9 cellular contexts compared by ENCODE assay signal in genomic region chr7:90749774-90750173, GRCh38.
DNase-seq lines count a peak whose midpoint lies in the region; ATAC-seq and TF ChIP-seq lines count a peak whose summit lies in the region.
"Had no signal": no experiment of that assay in that cellular context is flagged by ENCODE, and none has a peak within 500 bp of the region (broad histone marks: within the 10 kb centered on the region; RNA-seq: fewer than 3 reads in every experiment).

No MANE protein-coding gene starts in this region.

- DNase-seq in GM13977 (ENCODE audit: low spot score): peak; percentile 33
- no peak for DNase-seq in HCT116 (ENCODE audit: low read depth, low spot score)
- peak; percentile 77 for DNase-seq in OCI-LY7 (ENCODE audit: low spot score)
- no peak for DNase-seq in left colon
- DNase-seq in SJCRH30: no peak
- DNase-seq in stimulated activated CD4-positive, alpha-beta T cell treated with anti-CD3 and anti-CD28 coated beads, Interleukin-4, amount 100 ng/mL, for 4 hours: no peak
- no peak for DNase-seq in stimulated activated effector memory CD8-positive, alpha-beta T cell treated with anti-CD3 and anti-CD28 coated beads, Interleukin-12 subunit alpha, Interleukin-12 subunit beta, amount 100 ng/mL, for 72 hours (ENCODE audit: low spot score in 2 of 2)
- DNase-seq: upper lobe of left lung had no signal

- H3K9me3 Mint-ChIP-seq in stimulated activated effector memory CD8-positive, alpha-beta T cell treated with anti-CD3 and anti-CD28 coated beads, Interleukin-12 subunit alpha, Interleukin-12 subunit beta, amount 100 ng/mL, for 72 hours: peaks cover 21% of the 10 kb centered on the region

- no peaks in the 10 kb centered on the region for H3K4me1 Mint-ChIP-seq in stimulated activated effector memory CD8-positive, alpha-beta T cell treated with anti-CD3 and anti-CD28 coated beads, Interleukin-12 subunit alpha, Interleukin-12 subunit beta, amount 100 ng/mL, for 72 hours

- H4K20me1 ChIP-seq in HCT116 (ENCODE audit: insufficient read depth) (no peaks in the 10 kb centered on the region), OCI-LY7 (ENCODE audit: insufficient read depth, low read length) (no peaks in the 10 kb centered on the region)

- TF ChIP-seq POLR2A in HCT116 (IDR thresholded peaks at IDR 0.05; ENCODE audit: borderline replicate concordance, extremely low read depth, insufficient read depth, insufficient read length): no peak

- H3K9ac ChIP-seq in HCT116 (ENCODE audit: low read length): no peak overlapping the region

- H3K36me3 Mint-ChIP-seq in stimulated activated effector memory CD8-positive, alpha-beta T cell treated with anti-CD3 and anti-CD28 coated beads, Interleukin-12 subunit alpha, Interleukin-12 subunit beta, amount 100 ng/mL, for 72 hours: no peaks in the 10 kb centered on the region

- no peaks in the 10 kb centered on the region for H3K9me2 ChIP-seq in HCT116 (ENCODE audit: insufficient read depth)
- no peaks in the 10 kb centered on the region for H3K9me2 ChIP-seq in OCI-LY7 (ENCODE audit: insufficient read depth, low read length)

- RAD21 ChIA-PET in HCT116 (lab: Charles Lee; ENCODE audit: low non-redundant PET in 1 of 2, low total read pairs in 2 of 2, uncharacterized antibody in 2 of 2, unreplicated experiment in 2 of 2): interaction anchor here in 1 of 2 experiments (0.6 to 0.7 kb wide), 2 partner anchors 42 to 1208 kb away, joined by 3 read pairs; no protein-coding TSS in a partner anchor

- H2AFZ ChIP-seq in HCT116 (ENCODE audit: low read depth, low read length, poor library complexity, severe bottlenecking) (no peak overlapping the region), OCI-LY7 (ENCODE audit: low read length) (no peak overlapping the region)

- peak; percentile 13; the same call in 1 of the 2 replicates for TF ChIP-seq RAD21 in HCT116 (IDR thresholded peaks at IDR 0.05; ENCODE audit: low read depth)

- H3K4me3 ChIP-seq in HCT116 (replicated peaks in 1 of 2; ENCODE audit: low read depth in 1 of 2, low read length in 2 of 2): no peak overlapping the region
- H3K4me3 ChIP-seq in OCI-LY7 (ENCODE audit: low read depth, low read length, poor library complexity, severe bottlenecking): no peak overlapping the region
- no peak overlapping the region for H3K4me3 ChIP-seq in SJCRH30
- H3K4me3 ChIP-seq: upper lobe of left lung had no signal

- ATAC-seq in HCT116 (peak; percentile 74; the same call in 1 of the 2 replicates), left colon (peak; percentile 56), GM21717 (IDR thresholded peaks at IDR 0.05; ENCODE audit: unreplicated experiment) (no peak)
- ATAC-seq in stimulated activated effector memory CD8-positive, alpha-beta T cell treated with anti-CD3 and anti-CD28 coated beads, Interleukin-12 subunit alpha, Interleukin-12 subunit beta, amount 100 ng/mL, for 72 hours: no peak

- H3K9me3 ChIP-seq in HCT116 (ENCODE audit: control insufficient read depth in 1 of 2, insufficient read depth in 1 of 2, low read depth in 1 of 2, low read length in 2 of 2) (no peaks in the 10 kb centered on the region), OCI-LY7 (ENCODE audit: low read length) (peaks cover 26% of the 10 kb centered on the region; the same call in 1 of the 2 replicates), SJCRH30 (replicated peaks) (no peaks in the 10 kb centered on the region; the same call in 1 of the 2 replicates)
- H3K9me3 ChIP-seq: upper lobe of left lung had no signal

- no TSS peak for BruUV-seq in HCT116 (replicated peaks; lab: Mats Ljungman, UMichigan)
- BruUV-seq in OCI-LY7 (replicated peaks; lab: Mats Ljungman, UMichigan): no TSS peak

- H3K27ac ChIP-seq in HCT116 (ENCODE audit: low read depth, low read length) (no peak overlapping the region), OCI-LY7 (ENCODE audit: low read depth, low read length, poor library complexity, severe bottlenecking) (peak overlapping the region; percentile 61), SJCRH30 (no peak overlapping the region)
- H3K27ac ChIP-seq: upper lobe of left lung had no signal

- TF ChIP-seq CTCF in GM13977 (IDR thresholded peaks at IDR 0.05; ENCODE audit: extremely low read depth, insufficient read depth, missing control alignments) (peak; percentile 47), HCT116 (IDR thresholded peaks at IDR 0.05 in 2 of 3, conservative IDR thresholded peaks at IDR 0.05 in 1 of 3; ENCODE audit: borderline replicate concordance in 1 of 3, insufficient read depth in 1 of 3, low read depth in 2 of 3, low read length in 2 of 3) (peak in 2 of 3 experiments; percentile 21 to 22; a peak in 1 of 6 replicates), OCI-LY7 (conservative IDR thresholded peaks at IDR 0.05; ENCODE audit: low read length) (peak; percentile 79)

- H3K36me3 ChIP-seq in HCT116 (ENCODE audit: control insufficient read depth in 1 of 2, insufficient read depth in 2 of 2, low read length in 2 of 2): no peaks in the 10 kb centered on the region
- peaks cover 73% of the 10 kb centered on the region for H3K36me3 ChIP-seq in OCI-LY7 (ENCODE audit: insufficient read depth, low read length)
- H3K36me3 ChIP-seq in SJCRH30: peaks cover 41% of the 10 kb centered on the region
- H3K36me3 ChIP-seq: upper lobe of left lung had no signal

- H3K4me2 ChIP-seq in HCT116 (ENCODE audit: low read length) (no peak overlapping the region), OCI-LY7 (ENCODE audit: low read length) (peak overlapping the region; percentile 30)

- no peak overlapping the region for H3K27ac Mint-ChIP-seq in stimulated activated effector memory CD8-positive, alpha-beta T cell treated with anti-CD3 and anti-CD28 coated beads, Interleukin-12 subunit alpha, Interleukin-12 subunit beta, amount 100 ng/mL, for 72 hours

- H3K27me3 ChIP-seq in HCT116 (ENCODE audit: insufficient read depth, low read length) (no peaks in the 10 kb centered on the region), SJCRH30 (no peaks in the 10 kb centered on the region)
- H3K27me3 ChIP-seq: upper lobe of left lung had no signal

- in situ Hi-C loops in GM13977 (cut with MboI; ENCODE audit: low pct_unique_long_range_greater_than_20kb, low sequenced_read_pairs, unreplicated experiment): no loop called here

- intact Hi-C loops in HCT116 (cut with micrococcal nuclease): no loop called here
- intact Hi-C loops in OCI-LY7 (cut with micrococcal nuclease; ENCODE audit: unreplicated experiment): loop anchor here (2.0 to 5.0 kb wide), 2 partner anchors 41 to 283 kb away; no protein-coding TSS in a partner anchor
- intact Hi-C loops in left colon (cut with DNase I, micrococcal nuclease): no loop called here

- no peaks in the 10 kb centered on the region for H3K4me1 ChIP-seq in HCT116 (ENCODE audit: control insufficient read depth in 1 of 2, insufficient read depth in 2 of 2, low read length in 2 of 2)
- peaks cover 78% of the 10 kb centered on the region for H3K4me1 ChIP-seq in OCI-LY7 (ENCODE audit: insufficient read depth, low read length, poor library complexity, severe bottlenecking)
- H3K4me1 ChIP-seq in SJCRH30: no peaks in the 10 kb centered on the region

- H3K79me2 ChIP-seq in HCT116 (ENCODE audit: insufficient read depth, low read length) (no peaks in the 10 kb centered on the region), OCI-LY7 (ENCODE audit: insufficient read depth, low read depth, low read length) (peaks cover 78% of the 10 kb centered on the region; the same call in 1 of the 2 replicates)

- H3K4me3 Mint-ChIP-seq in stimulated activated effector memory CD8-positive, alpha-beta T cell treated with anti-CD3 and anti-CD28 coated beads, Interleukin-12 subunit alpha, Interleukin-12 subunit beta, amount 100 ng/mL, for 72 hours: no peak overlapping the region

- CTCF ChIA-PET in HCT116 (lab: Charles Lee): interaction anchor here (0.6 kb wide), 1 partner anchor 294 kb away, joined by 3 read pairs; no protein-coding TSS in a partner anchor
- CTCF ChIA-PET in OCI-LY7 (lab: Charles Lee; ENCODE audit: unreplicated experiment): interaction anchor here (1.4 kb wide), 1 partner anchor 41 kb away, joined by 5 read pairs; no protein-coding TSS in a partner anchor

- POLR2A ChIA-PET in HCT116 (lab: Charles Lee): no interaction called here
- POLR2A ChIA-PET in OCI-LY7 (lab: Charles Lee): interaction anchor here (0.8 to 1.3 kb wide), 5 partner anchors 12 to 48 kb away, joined by 3 to 6 read pairs (median 4); no protein-coding TSS in a partner anchor

TF ChIP-seq in HCT116, 20 proteins besides CTCF, POLR2A, EP300 and RAD21:
- TF ChIP-seq CEBPB (IDR thresholded peaks at IDR 0.05; ENCODE audit: low read depth) (no peak), YY1 (IDR thresholded peaks at IDR 0.05; ENCODE audit: extremely low read depth, insufficient replicate concordance, low read depth, low read length) (no peak), SIN3A (IDR thresholded peaks at IDR 0.05; ENCODE audit: low read depth) (no peak), EZH2phosphoT487 (IDR thresholded peaks at IDR 0.05; ENCODE audit: borderline replicate concordance) (no peak), ZNF274 (IDR thresholded peaks at IDR 0.05; ENCODE audit: low read depth, low read length) (no peak), CBX3 (IDR thresholded peaks at IDR 0.05; ENCODE audit: low read depth) (no peak), TCF7L2 (IDR thresholded peaks at IDR 0.05; ENCODE audit: borderline replicate concordance, extremely low read depth, insufficient read depth, insufficient read length) (no peak), ATF3 (IDR thresholded peaks at IDR 0.05) (no peak), MAX (IDR thresholded peaks at IDR 0.05) (no peak)
- TF ChIP-seq, protein P1, sequence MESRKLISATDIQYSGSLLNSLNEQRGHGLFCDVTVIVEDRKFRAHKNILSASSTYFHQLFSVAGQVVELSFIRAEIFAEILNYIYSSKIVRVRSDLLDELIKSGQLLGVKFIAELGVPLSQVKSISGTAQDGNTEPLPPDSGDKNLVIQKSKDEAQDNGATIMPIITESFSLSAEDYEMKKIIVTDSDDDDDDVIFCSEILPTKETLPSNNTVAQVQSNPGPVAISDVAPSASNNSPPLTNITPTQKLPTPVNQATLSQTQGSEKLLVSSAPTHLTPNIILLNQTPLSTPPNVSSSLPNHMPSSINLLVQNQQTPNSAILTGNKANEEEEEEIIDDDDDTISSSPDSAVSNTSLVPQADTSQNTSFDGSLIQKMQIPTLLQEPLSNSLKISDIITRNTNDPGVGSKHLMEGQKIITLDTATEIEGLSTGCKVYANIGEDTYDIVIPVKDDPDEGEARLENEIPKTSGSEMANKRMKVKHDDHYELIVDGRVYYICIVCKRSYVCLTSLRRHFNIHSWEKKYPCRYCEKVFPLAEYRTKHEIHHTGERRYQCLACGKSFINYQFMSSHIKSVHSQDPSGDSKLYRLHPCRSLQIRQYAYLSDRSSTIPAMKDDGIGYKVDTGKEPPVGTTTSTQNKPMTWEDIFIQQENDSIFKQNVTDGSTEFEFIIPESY (IDR thresholded peaks at IDR 0.05; ENCODE audit: extremely low read depth, insufficient replicate concordance, low read length): no peak
TF ChIP-seq in HCT116: peak in this region for 0.

Comparison
In these comparisons a context has a peak if more than half of its experiments do, and no peak if none do; other contexts are left out.
1. DNase-seq: peak in GM13977 (single experiment) and OCI-LY7 (single experiment); none in HCT116 (single experiment), left colon (0 of 2), SJCRH30 (0 of 2), stimulated activated CD4-positive, alpha-beta T cell treated with anti-CD3 and anti-CD28 coated beads, Interleukin-4, amount 100 ng/mL, for 4 hours (0 of 2) and stimulated activated effector memory CD8-positive, alpha-beta T cell treated with anti-CD3 and anti-CD28 coated beads, Interleukin-12 subunit alpha, Interleukin-12 subunit beta, amount 100 ng/mL, for 72 hours (0 of 2).
2. CTCF ChIP-seq: peak in every context shown above with its lines; median percentile 79 in OCI-LY7; 47 in GM13977; 22 in HCT116.
3. ATAC-seq: peak in HCT116 (single experiment) and left colon (single experiment); none in GM21717 (single experiment) and stimulated activated effector memory CD8-positive, alpha-beta T cell treated with anti-CD3 and anti-CD28 coated beads, Interleukin-12 subunit alpha, Interleukin-12 subunit beta, amount 100 ng/mL, for 72 hours (single experiment).